In genomic region chr13:114123876-114124275, GRCh38 we compare ENCODE assay signal across 18 cellular contexts. TPM values are rescaled to one million over a fixed set of nuclear protein-coding genes. Genes with fewer than 3 reads are reported as not detected.
"Had no signal": no experiment of that assay in that cellular context is flagged by ENCODE, and none has a peak within 500 bp of the region (broad histone marks: within the 10 kb centered on the region; RNA-seq: fewer than 3 reads in every experiment).

No MANE protein-coding gene starts in this region.

- H3K9me3 ChIP-seq: adrenal gland, body of pancreas, ovary, tibial artery, uterus had no signal

- H3K36me3 ChIP-seq: adrenal gland, ovary, tibial artery, uterus had no signal

- ATAC-seq: activated T-cell treated with anti-CD3 and anti-CD28 coated beads, Interleukin-2, amount 50 U/mL, for 72 hours; body of pancreas had no signal

- H3K27me3 ChIP-seq: body of pancreas, ovary, tibial artery, uterus had no signal

- DNase-seq: activated CD4-positive, alpha-beta T cell treated with anti-CD3 and anti-CD28 coated beads, Interleukin-2, amount 50 U/mL, for 4 hours; activated T-cell treated with anti-CD3 and anti-CD28 coated beads, Interleukin-2, amount 50 U/mL, for 72 hours; adrenal gland; body of pancreas; central memory CD4-positive, alpha-beta T cell; effector CD8-positive, alpha-beta T cell; mammary epithelial cell; ovary; stimulated activated CD4-positive, alpha-beta T cell treated with anti-CD3 and anti-CD28 coated beads, Interleukin-15, amount 100 ng/mL, for 24 hours; stimulated activated CD4-positive, alpha-beta T cell treated with anti-CD3 and anti-CD28 coated beads, Interleukin-4, amount 100 ng/mL, for 24 hours; tibial artery; uterus had no signal

- H3K4me3 ChIP-seq: adrenal gland, body of pancreas, coronary artery, ovary, tibial artery, uterus had no signal

- H3K27ac ChIP-seq: adrenal gland, body of pancreas, coronary artery, ovary, tibial artery, uterus had no signal

RNA-seq across cellular contexts. Expression of gene CFAP97D2, which starts 55.2 kb away (rescaled TPM):
- total RNA-seq: adrenal gland; body of pancreas; mammary epithelial cell; mucosa of gallbladder; renal cortical epithelial cell; skeletal muscle tissue; T-helper 2 cell treated with Interferon-gamma antibody and Interleukin-4, amounts not matched to agents 100 ng/mL and 5 ng/mL, for 36 hours; uterus had no signal
- polyA plus RNA-seq: adrenal gland, mammary epithelial cell, neural cell, ovary had no signal
